Comparison of ENCODE assay signal across 13 cellular contexts in the genomic region with DNA sequence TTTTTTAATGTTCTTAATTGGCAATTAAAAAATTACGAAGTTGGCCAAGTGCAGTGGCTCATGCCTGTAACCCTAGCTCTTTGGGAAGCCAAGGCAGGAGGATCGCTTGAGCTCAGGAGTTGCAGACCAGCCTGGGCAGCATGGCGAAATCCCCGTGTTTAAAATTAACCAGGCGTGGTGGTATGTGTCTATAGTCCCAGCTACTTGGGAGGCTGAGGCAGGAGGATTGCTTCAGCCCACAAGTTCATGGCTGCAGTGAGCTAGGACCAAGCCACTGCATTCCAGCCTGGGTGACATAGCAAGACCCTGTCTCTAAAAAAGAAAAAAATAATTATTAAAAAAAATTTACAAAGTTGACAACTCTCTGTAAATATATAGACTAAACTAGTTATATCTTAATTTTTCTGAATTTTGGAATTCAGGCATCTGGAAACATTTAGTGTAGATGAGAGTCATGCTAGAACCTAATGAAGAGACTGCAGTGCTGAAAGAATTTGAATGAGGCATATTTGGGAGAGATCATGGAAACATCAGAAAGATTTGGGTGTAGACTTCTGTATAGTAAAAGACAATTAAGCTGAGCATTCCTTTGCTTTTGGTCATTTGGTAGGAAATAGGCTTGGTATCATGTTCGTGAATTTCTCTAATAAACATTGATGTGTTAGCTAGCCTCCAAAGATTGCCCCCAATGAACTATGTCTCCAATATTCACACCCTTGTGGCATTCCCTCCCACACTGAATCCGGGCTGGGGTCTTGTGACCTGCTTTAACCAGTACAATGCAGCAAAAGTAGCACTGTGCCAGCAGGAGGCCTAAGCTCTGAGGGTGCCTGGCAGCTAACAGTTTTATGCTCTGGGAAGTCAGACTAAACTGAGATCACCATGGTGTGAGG. TPM values are rescaled to one million over a fixed set of nuclear protein-coding genes. Genes with fewer than 3 reads are reported as not detected.
DNase-seq lines count a peak whose midpoint lies in the region; ATAC-seq and TF ChIP-seq lines count a peak whose summit lies in the region.
"Had no signal": no experiment of that assay in that cellular context is flagged by ENCODE, and none has a peak within 500 bp of the region (broad histone marks: within the 10 kb centered on the region; RNA-seq: fewer than 3 reads in every experiment).

No MANE protein-coding gene starts in this region.

- H3K4me3 ChIP-seq in HL-60 (replicated peaks; ENCODE audit: insufficient read depth, low read length), result no peak overlapping the region
- H3K4me3 ChIP-seq in esophagus muscularis mucosa, result no peak overlapping the region

- H3K4me1 ChIP-seq in esophagus muscularis mucosa, result peaks cover 0 to 28% (median 16%) of the 10 kb centered on the region in 4 donors

- TF ChIP-seq EP300 in esophagus muscularis mucosa (IDR thresholded peaks at IDR 0.05), result no peak

- TF ChIP-seq POLR2A in esophagus muscularis mucosa (IDR thresholded peaks at IDR 0.05; ENCODE audit: low read depth), result no peak

- ATAC-seq in GM19035 (IDR thresholded peaks at IDR 0.05; ENCODE audit: unreplicated experiment), result no peak

- DNase-seq in AG08396 (ENCODE audit: low spot score) (peak; percentile 41), HL-60 (ENCODE audit: low read depth in 1 of 2, low spot score in 1 of 2) (peak; percentile 57 to 60), amniotic stem cell (lab: John Stamatoyannopoulos, UW) (peak; percentile 75), left kidney (ENCODE audit: low read depth, low spot score) (peak; percentile 7), esophagus muscularis mucosa (ENCODE audit: extremely low spot score) (no peak), COLO668 (lab: John Stamatoyannopoulos, UW; ENCODE audit: unreplicated experiment) (no peak), medulla oblongata (ENCODE audit: extremely low spot score) (no peak)
- DNase-seq: activated naive CD4-positive, alpha-beta T cell treated with anti-CD3 and anti-CD28 coated beads, Interleukin-2, amount 50 U/mL, for 16 hours; effector CD8-positive, alpha-beta T cell; naive B cell; NCI-H2107 had no signal

- H3K36me3 ChIP-seq in esophagus muscularis mucosa, result no peaks in the 10 kb centered on the region

- H3K27me3 ChIP-seq in HL-60 (ENCODE audit: insufficient read depth, poor library complexity, severe bottlenecking), result no peaks in the 10 kb centered on the region
- H3K27me3 ChIP-seq in esophagus muscularis mucosa, result no peaks in the 10 kb centered on the region

- 90% methylated on average over 7 of the region's 7 CpGs for WGBS in esophagus muscularis mucosa

- TF ChIP-seq CTCF in HL-60 (IDR thresholded peaks at IDR 0.05; ENCODE audit: insufficient read depth, low read length) (no peak), esophagus muscularis mucosa (IDR thresholded peaks at IDR 0.05) (no peak)

- H3K27ac ChIP-seq in HL-60 (replicated peaks) (no peak overlapping the region), esophagus muscularis mucosa (replicated peaks in 1 of 4) (peak overlapping the region in 2 of 4 donors; percentile 1 to 72)
- H3K27ac ChIP-seq: C4-2B had no signal

- intact Hi-C loops in esophagus muscularis mucosa (cut with DNase I), result loop anchor here (10.0 kb wide), 1 partner anchor 111 kb away; no protein-coding TSS in a partner anchor

- no peaks in the 10 kb centered on the region for H3K9me3 ChIP-seq in esophagus muscularis mucosa

RNA-seq across cellular contexts. Expression of a gene that starts 4.2 kb away (rescaled TPM):
- 100 to 1,000 TPM in 3 of 4 donors, 10 to 100 TPM in 1; 77.2 to 110 (median 106) TPM for total RNA-seq in esophagus muscularis mucosa

Comparison
In these comparisons a context has a peak if more than half of its experiments do, and no peak if none do; other contexts are left out.
1. DNase-seq: peak in AG08396 (single experiment), HL-60 (2 of 2), amniotic stem cell (single experiment) and left kidney (single experiment); none in esophagus muscularis mucosa (single experiment), COLO668 (single experiment) and medulla oblongata (single experiment).